In the genomic region with DNA sequence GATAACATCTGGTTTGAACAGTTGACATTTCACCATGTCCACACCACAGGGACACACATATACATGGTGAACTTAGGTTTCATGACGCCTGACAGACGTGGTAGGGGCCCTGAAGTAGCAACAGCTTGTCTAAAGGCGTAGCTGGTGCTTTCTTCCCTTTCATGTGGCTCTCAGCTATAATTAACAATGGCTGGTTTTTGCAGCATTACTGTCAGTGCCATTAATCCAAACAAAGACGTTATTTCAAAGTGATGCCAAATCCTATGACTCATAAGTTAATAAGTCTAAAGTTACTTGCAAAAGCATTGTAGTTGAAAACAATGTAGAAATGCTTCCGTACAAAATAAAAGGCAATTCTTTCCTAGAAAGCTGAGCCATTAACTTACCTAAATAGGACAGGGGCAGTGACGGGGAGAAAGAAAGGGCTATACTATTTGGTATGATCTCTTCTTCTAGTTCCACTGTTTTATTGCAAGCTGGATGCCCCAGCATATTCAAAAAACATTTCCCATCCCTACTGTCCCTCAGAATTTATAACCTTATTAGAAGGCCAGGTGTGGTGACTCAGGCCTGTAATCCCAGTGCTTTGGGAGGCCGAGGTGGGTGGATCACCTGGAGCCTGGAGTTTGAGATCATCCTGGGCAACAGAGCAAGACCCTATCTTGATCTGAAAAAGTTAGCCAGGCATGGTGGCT, we compare ENCODE assay signal across 16 cellular contexts.
A peak's percentile ranks its signal among the peaks of the same experiment; 100 is the strongest.
DNase-seq lines count a peak whose midpoint lies in the region; ATAC-seq and TF ChIP-seq lines count a peak whose summit lies in the region.
"Had no signal": no experiment of that assay in that cellular context is flagged by ENCODE, and none has a peak within 500 bp of the region (broad histone marks: within the 10 kb centered on the region; RNA-seq: fewer than 3 reads in every experiment).

No MANE protein-coding gene starts in this region.

- no peaks in the 10 kb centered on the region for H3K9me3 ChIP-seq in gastroesophageal sphincter
- H3K9me3 ChIP-seq in neural progenitor cell (ENCODE audit: low read depth), result no peaks in the 10 kb centered on the region
- H3K9me3 ChIP-seq: SK-N-SH, thyroid gland had no signal

- no peaks in the 10 kb centered on the region for H3K4me1 Mint-ChIP-seq in neural progenitor cell
- H3K4me1 Mint-ChIP-seq: GM23338 had no signal

- no peak overlapping the region for H3K4me3 ChIP-seq in gastroesophageal sphincter
- H3K4me3 ChIP-seq in neural progenitor cell, result no peak overlapping the region
- H3K4me3 ChIP-seq: GM23338, thyroid gland had no signal

- H3K36me3 Mint-ChIP-seq in neural progenitor cell, result no peaks in the 10 kb centered on the region

- no peak overlapping the region for H3K4me2 ChIP-seq in neural progenitor cell
- H3K4me2 ChIP-seq: GM23338, SK-N-SH had no signal

- H3K27ac ChIP-seq in gastroesophageal sphincter, result no peak overlapping the region
- no peak overlapping the region for H3K27ac ChIP-seq in neural progenitor cell
- H3K27ac ChIP-seq: parathyroid adenoma, thyroid gland had no signal

- H3K4me1 ChIP-seq in gastroesophageal sphincter (peaks cover 0 to 13% (median 5%) of the 10 kb centered on the region in 3 donors), neural progenitor cell (no peaks in the 10 kb centered on the region)
- H3K4me1 ChIP-seq: parathyroid adenoma, thyroid gland had no signal

- H3K4me3 Mint-ChIP-seq in neural progenitor cell, result no peak overlapping the region
- H3K4me3 Mint-ChIP-seq: GM23338 had no signal

- H3K27me3 ChIP-seq in gastroesophageal sphincter, result no peaks in the 10 kb centered on the region
- no peaks in the 10 kb centered on the region for H3K27me3 ChIP-seq in neural progenitor cell
- H3K27me3 ChIP-seq: thyroid gland had no signal

- H4K20me1 ChIP-seq in neural progenitor cell (ENCODE audit: low read depth), result no peaks in the 10 kb centered on the region

- TF ChIP-seq EP300 in gastroesophageal sphincter (IDR thresholded peaks at IDR 0.05), result no peak

- H3F3A ChIP-seq in neural progenitor cell (ENCODE audit: low read depth), result no peaks in the 10 kb centered on the region

- peak; percentile 57 for ATAC-seq in gastroesophageal sphincter
- ATAC-seq in HG03571 (IDR thresholded peaks at IDR 0.05; ENCODE audit: unreplicated experiment), result no peak
- ATAC-seq: GM23338 had no signal

- WGBS in gastroesophageal sphincter (ENCODE audit: low coverage in 1 of 2), 2 donors, result 6 to 33% methylated on average over 6 to 7 of the region's 7 CpGs

- H3K27ac Mint-ChIP-seq in neural progenitor cell, result no peak overlapping the region
- H3K27ac Mint-ChIP-seq: GM23338 had no signal

- H3K9me3 Mint-ChIP-seq in neural progenitor cell, result no peaks in the 10 kb centered on the region
- H3K9me3 Mint-ChIP-seq: GM23338 had no signal

- intact Hi-C loops in head of caudate nucleus (cut with DNase I), result no loop called here

- H3K27me3 Mint-ChIP-seq in neural progenitor cell (ENCODE audit: insufficient read depth, low read depth), result no peaks in the 10 kb centered on the region

- DNase-seq in AG08395 (ENCODE audit: low spot score) (peak; percentile 45), HCEC 1CT (peak; percentile 1), astrocyte of the hippocampus (ENCODE audit: low read depth, low spot score) (peak; percentile 52), NCI-H1048 (lab: John Stamatoyannopoulos, UW) (no peak), head of caudate nucleus (no peak), neural progenitor cell (ENCODE audit: low spot score) (no peak)
- DNase-seq: activated naive CD4-positive, alpha-beta T cell treated with anti-CD3 and anti-CD28 coated beads, Interleukin-2, amount 50 U/mL, for 16 hours; DND-41; midbrain; NCI-H2171 treated with DMSO at 0.1 percent for 48 hours; SK-N-SH; thyroid gland had no signal

- no peak for TF ChIP-seq POLR2A in gastroesophageal sphincter (IDR thresholded peaks at IDR 0.05)

- no peaks in the 10 kb centered on the region for H3K79me2 ChIP-seq in neural progenitor cell (ENCODE audit: low read depth)
- H3K79me2 ChIP-seq: parathyroid adenoma had no signal

- no peak overlapping the region for H3K9ac ChIP-seq in neural progenitor cell
- H3K9ac ChIP-seq: parathyroid adenoma, SK-N-SH had no signal

- H3K36me3 ChIP-seq in gastroesophageal sphincter (no peaks in the 10 kb centered on the region), neural progenitor cell (no peaks in the 10 kb centered on the region)
- H3K36me3 ChIP-seq: thyroid gland had no signal

- no peak overlapping the region for H2AFZ ChIP-seq in neural progenitor cell (replicated peaks)
- H2AFZ ChIP-seq: GM23338, parathyroid adenoma had no signal

- TF ChIP-seq CTCF in gastroesophageal sphincter (IDR thresholded peaks at IDR 0.05) (no peak), neural progenitor cell (IDR thresholded peaks at IDR 0.05) (no peak)

Comparison
In these comparisons a context has a peak if more than half of its experiments do, and no peak if none do; other contexts are left out.
1. DNase-seq: peak in AG08395 (single experiment), HCEC 1CT (single experiment) and astrocyte of the hippocampus (single experiment); none in NCI-H1048 (single experiment), head of caudate nucleus (0 of 42) and neural progenitor cell (single experiment).